Comparison of ENCODE assay signal across 1 cellular context in genomic region chr1:33147997-33148314, GRCh38.
TF ChIP-seq lines count a peak whose summit lies in the region.

No MANE protein-coding gene starts in this region.

TF ChIP-seq in HepG2, 621 proteins besides CTCF, POLR2A, EP300 and RAD21:
- TF ChIP-seq RBM22 (optimal IDR thresholded peaks at IDR 0.05; ENCODE audit: low read length), result peak; percentile 15
- no peak for TF ChIP-seq SIX1 (CRISPR knock-in tag; IDR thresholded peaks at IDR 0.05; ENCODE audit: borderline replicate concordance)
